8 cellular contexts compared by ENCODE assay signal in the genomic region with DNA sequence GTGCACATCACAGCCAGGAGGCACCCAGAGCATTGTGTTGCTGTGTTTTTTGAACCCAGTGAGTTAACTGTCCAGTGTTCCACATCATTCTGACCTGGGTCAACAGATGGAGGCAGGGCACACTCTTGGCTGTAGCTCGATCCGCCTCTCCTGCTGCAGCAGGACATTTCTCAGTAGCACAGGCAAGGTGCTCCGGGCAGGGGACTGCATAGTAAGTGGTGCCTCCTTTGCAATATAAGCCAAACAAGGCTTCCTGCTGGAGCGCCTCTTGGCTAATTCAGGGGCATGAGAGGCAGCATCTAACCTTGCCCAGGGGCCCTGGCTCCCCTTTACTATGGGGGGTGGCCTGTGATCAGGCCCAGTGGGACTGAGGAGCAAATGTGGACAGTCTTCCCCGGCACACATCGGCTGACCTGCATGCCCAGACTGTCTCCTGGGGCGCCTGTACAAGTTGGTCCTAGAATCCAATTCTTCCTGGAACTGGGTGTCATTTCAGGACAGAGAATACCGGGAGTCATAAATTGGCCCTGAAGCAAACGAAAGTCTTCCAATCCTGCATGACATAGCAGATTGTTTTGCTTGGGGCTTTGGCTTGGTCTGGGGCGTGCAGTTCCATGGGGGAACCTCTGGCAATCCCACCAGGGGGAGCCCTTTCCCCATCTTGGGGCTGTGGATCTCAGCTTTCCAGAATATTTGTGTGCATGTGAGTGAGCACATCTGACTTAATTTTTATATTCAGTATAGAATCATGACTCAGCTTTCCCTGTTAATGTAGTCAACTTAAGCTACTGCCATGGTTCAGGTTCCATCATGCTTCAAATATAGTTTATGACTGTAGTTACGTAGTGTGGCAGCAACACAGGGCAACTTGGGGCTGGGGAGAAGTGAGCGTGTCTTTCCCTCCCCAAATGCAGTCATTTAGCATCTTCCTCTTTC.
A peak's percentile ranks its signal among the peaks of the same experiment; 100 is the strongest.
DNase-seq lines count a peak whose midpoint lies in the region; ATAC-seq and TF ChIP-seq lines count a peak whose summit lies in the region.

No MANE protein-coding gene starts in this region.

- no peaks in the 10 kb centered on the region for H3K36me3 Mint-ChIP-seq in memory B cell

- peak; percentile 99 for TF ChIP-seq CTCF in AG10803 (conservative IDR thresholded peaks at IDR 0.05; ENCODE audit: low read length)

- H3K27ac Mint-ChIP-seq in memory B cell: no peak overlapping the region

- H3K9me3 ChIP-seq in HAP-1: no peaks in the 10 kb centered on the region
- H3K9me3 ChIP-seq in effector memory CD4-positive, alpha-beta T cell (ENCODE audit: control insufficient read depth, low read length): no peaks in the 10 kb centered on the region

- in situ Hi-C loops in HAP-1 (cut with MboI; ENCODE audit: low sequenced_read_pairs): loop anchor here (5.0 kb wide), 1 partner anchor 254 kb away; no protein-coding TSS in a partner anchor

- no peaks in the 10 kb centered on the region for H3K9me3 Mint-ChIP-seq in memory B cell

- no peak overlapping the region for H3K4me3 Mint-ChIP-seq in memory B cell

- H3K27me3 Mint-ChIP-seq in memory B cell: peaks cover 9% of the 10 kb centered on the region

- H3K27me3 ChIP-seq in HAP-1 (ENCODE audit: low read depth): no peaks in the 10 kb centered on the region
- no peaks in the 10 kb centered on the region for H3K27me3 ChIP-seq in effector memory CD4-positive, alpha-beta T cell (replicated peaks; ENCODE audit: control insufficient read depth, insufficient read depth, low read length, poor library complexity, severe bottlenecking)

- H3K27ac ChIP-seq in effector memory CD4-positive, alpha-beta T cell (ENCODE audit: insufficient read depth, low read length, poor library complexity, severe bottlenecking): peak overlapping the region; percentile 9

- H3K4me3 ChIP-seq in AG10803 (ENCODE audit: low read length) (peak overlapping the region; percentile 10), HAP-1 (no peak overlapping the region)
- H3K4me3 ChIP-seq in effector memory CD4-positive, alpha-beta T cell (ENCODE audit: insufficient read depth, low read depth, low read length, poor library complexity, severe bottlenecking): peak overlapping the region; percentile 63

- peaks cover 3% of the 10 kb centered on the region for H3K4me1 ChIP-seq in HAP-1
- peaks cover 40% of the 10 kb centered on the region for H3K4me1 ChIP-seq in effector memory CD4-positive, alpha-beta T cell (ENCODE audit: control insufficient read depth, insufficient read depth, low read length, poor library complexity, severe bottlenecking)

- ATAC-seq in memory B cell (ENCODE audit: low read depth) (peak; percentile 90), HG03565 (IDR thresholded peaks at IDR 0.05; ENCODE audit: unreplicated experiment) (no peak)

- DNase-seq in AG10803 (ENCODE audit: low read depth): peak; percentile 86
- DNase-seq in HAP-1 (ENCODE audit: low spot score in 2 of 2): peak; percentile 50 to 93
- peak; percentile 25 for DNase-seq in NCI-H82 treated with DMSO at 0.1 percent for 48 hours (lab: John Stamatoyannopoulos, UW; ENCODE audit: unreplicated experiment)
- DNase-seq in activated CD8-positive, alpha-beta memory T cell treated with anti-CD3 and anti-CD28 coated beads for 24 hours: peak; percentile 93
- peak; percentile 48 to 63 (median 56) for DNase-seq in effector memory CD4-positive, alpha-beta T cell
- DNase-seq in memory B cell (ENCODE audit: low spot score in 2 of 2): peak; percentile 78
- DNase-seq in stimulated activated CD4-positive, alpha-beta T cell treated with anti-CD3 and anti-CD28 coated beads, TNF-alpha, amount 100 ng/mL, for 1 hour (ENCODE audit: low read depth in 3 of 3, low spot score in 1 of 3): peak; percentile 59 to 79 (median 64)

- no peaks in the 10 kb centered on the region for H3K36me3 ChIP-seq in HAP-1 (replicated peaks)
- peaks cover 3% of the 10 kb centered on the region for H3K36me3 ChIP-seq in effector memory CD4-positive, alpha-beta T cell (ENCODE audit: control insufficient read depth, insufficient read depth, low read length)

- peaks cover 16% of the 10 kb centered on the region for H3K4me1 Mint-ChIP-seq in memory B cell

Comparison
In these comparisons a context has a peak if more than half of its experiments do, and no peak if none do; other contexts are left out.
1. DNase-seq: peak in every context shown above with its lines; median percentile 93 in activated CD8-positive, alpha-beta memory T cell treated with anti-CD3 and anti-CD28 coated beads for 24 hours; 86 in AG10803; 78 in memory B cell; 72 in HAP-1; 64 in stimulated activated CD4-positive, alpha-beta T cell treated with anti-CD3 and anti-CD28 coated beads, TNF-alpha, amount 100 ng/mL, for 1 hour; 56 in effector memory CD4-positive, alpha-beta T cell; 25 in NCI-H82 treated with DMSO at 0.1 percent for 48 hours.